ENCODE assay signal across 1 cellular context in genomic region chr1:64171797-64172281, GRCh38.
TF ChIP-seq lines count a peak whose summit lies in the region.

No MANE protein-coding gene starts in this region.

TF ChIP-seq in GM23338, 12 proteins besides CTCF, POLR2A, EP300 and RAD21 (continued from another document):
- no peak for TF ChIP-seq REST (IDR thresholded peaks at IDR 0.05; ENCODE audit: unreplicated experiment)
- TF ChIP-seq EZH2 (IDR thresholded peaks at IDR 0.05; ENCODE audit: low read depth, unreplicated experiment): no peak
- TF ChIP-seq ZNF331 (CRISPR knock-in tag; IDR thresholded peaks at IDR 0.05; ENCODE audit: low read depth): no peak
- TF ChIP-seq NANOG (IDR thresholded peaks at IDR 0.05; ENCODE audit: borderline replicate concordance): no peak
- no peak for TF ChIP-seq ZNF114 (CRISPR knock-in tag; IDR thresholded peaks at IDR 0.05)
- no peak for TF ChIP-seq POLR2AphosphoS5 (IDR thresholded peaks at IDR 0.05; ENCODE audit: low read depth)
